ENCODE assay signal across 11 cellular contexts in genomic region chr11:97078443-97078842, GRCh38.
"Had no signal": no experiment of that assay in that cellular context is flagged by ENCODE, and none has a peak within 500 bp of the region (broad histone marks: within the 10 kb centered on the region; RNA-seq: fewer than 3 reads in every experiment).

No MANE protein-coding gene starts in this region.

- DNase-seq: GM23248, GOT3, H7, H9, HCEC 1CT, HFFc6 had no signal

- H3K27ac ChIP-seq: GM23248 had no signal

- H3K4me3 ChIP-seq: GM23248, GM23338, HAP-1 had no signal

- H3K4me2 ChIP-seq: GM23338 had no signal

- H3K9ac ChIP-seq: GM23248 had no signal

- ATAC-seq: GM23338, HCT116 had no signal

- H3K9me3 ChIP-seq: HAP-1 had no signal

- H3K4me1 ChIP-seq: HAP-1 had no signal

- H2AFZ ChIP-seq: GM23248, GM23338 had no signal

- FAIRE-seq: H1, H54 had no signal

- H3K36me3 ChIP-seq: HAP-1 had no signal
